Comparison of ENCODE assay signal across 9 cellular contexts in genomic region chr6:43129434-43130194, GRCh38. TPM values are rescaled to one million over a fixed set of nuclear protein-coding genes. Genes with fewer than 3 reads are reported as not detected.
DNase-seq lines count a peak whose midpoint lies in the region; ATAC-seq and TF ChIP-seq lines count a peak whose summit lies in the region.
"Had no signal": no experiment of that assay in that cellular context is flagged by ENCODE, and none has a peak within 500 bp of the region (broad histone marks: within the 10 kb centered on the region; RNA-seq: fewer than 3 reads in every experiment).

No MANE protein-coding gene starts in this region.

- H4K20me1 ChIP-seq in Loucy (ENCODE audit: insufficient read depth, low read length, poor library complexity, severe bottlenecking) = no peaks in the 10 kb centered on the region

- H3K27ac ChIP-seq in left lung = no peak overlapping the region
- H3K27ac ChIP-seq: SK-N-MC had no signal

- no peaks in the 10 kb centered on the region for H3K9me2 ChIP-seq in Loucy (replicated peaks; ENCODE audit: low read depth, low read length)

- H3K79me2 ChIP-seq in Loucy (ENCODE audit: insufficient read depth, low read length) = peaks cover 22% of the 10 kb centered on the region; the same call in 1 of the 2 replicates

- no peak overlapping the region for H2AFZ ChIP-seq in Loucy (ENCODE audit: low read length)

- DNase-seq in ELR (ENCODE audit: low read depth) = peak; percentile 73
- no peak for DNase-seq in astrocyte of the spinal cord (ENCODE audit: low read depth, low spot score)
- no peak for DNase-seq in left lung
- DNase-seq in cortex of kidney (lab: John Stamatoyannopoulos, UW) = no peak
- DNase-seq in SK-N-DZ (ENCODE audit: low spot score) = no peak
- DNase-seq in activated naive CD4-positive, alpha-beta T cell treated with anti-CD3 and anti-CD28 coated beads, Interleukin-2, amount 50 U/mL, for 16 hours = no peak

- H3K9ac ChIP-seq in Loucy (ENCODE audit: low read depth, low read length, poor library complexity, severe bottlenecking) = no peak overlapping the region

- ATAC-seq in left lung (peak; percentile 76), HG03432 (IDR thresholded peaks at IDR 0.05; ENCODE audit: unreplicated experiment) (no peak)

- H3K4me1 ChIP-seq in Loucy (ENCODE audit: insufficient read depth, low read length, poor library complexity, severe bottlenecking) (no peaks in the 10 kb centered on the region), left lung (peaks cover 9 to 16% of the 10 kb centered on the region in 2 donors)

- H3K4me2 ChIP-seq in Loucy (ENCODE audit: low read depth, low read length, poor library complexity, severe bottlenecking) = no peak overlapping the region

- H3K36me3 ChIP-seq in Loucy (ENCODE audit: insufficient read depth, low read length) (peaks cover 21% of the 10 kb centered on the region; the same call in 1 of the 2 replicates), left lung (no peaks in the 10 kb centered on the region)

- intact Hi-C loops in left lung (cut with DNase I) = loop anchor here in 1 of 2 donors (10.0 kb wide), 1 partner anchor 55 kb away; the partner anchor contains the start of gene PTK7

- no peaks in the 10 kb centered on the region for H3F3A ChIP-seq in Loucy (ENCODE audit: low read depth)

- in situ Hi-C loops in astrocyte of the spinal cord (cut with HindIII; ENCODE audit: low sequenced_read_pairs) = no loop called here

- TF ChIP-seq CTCF in Loucy (conservative IDR thresholded peaks at IDR 0.05; ENCODE audit: low read length) (peak; percentile 59), astrocyte of the spinal cord (IDR thresholded peaks at IDR 0.05; ENCODE audit: low read depth, low read length) (peak; percentile 84), left lung (IDR thresholded peaks at IDR 0.05) (peak; percentile 28 to 29)

- no peaks in the 10 kb centered on the region for H3K9me3 ChIP-seq in Loucy (ENCODE audit: insufficient read depth, low read depth, low read length)
- H3K9me3 ChIP-seq in left lung = no peaks in the 10 kb centered on the region

- H3K4me3 ChIP-seq in Loucy (ENCODE audit: low read length, poor library complexity, severe bottlenecking) (no peak overlapping the region), astrocyte of the spinal cord (ENCODE audit: low read depth, low read length) (no peak overlapping the region), left lung (no peak overlapping the region)
- H3K4me3 ChIP-seq: SK-N-MC had no signal

- no peaks in the 10 kb centered on the region for H3K27me3 ChIP-seq in Loucy (ENCODE audit: insufficient read depth, low read length, poor library complexity, severe bottlenecking)
- H3K27me3 ChIP-seq in left lung = no peaks in the 10 kb centered on the region

RNA-seq across cellular contexts. Expression of gene SRF, which starts 41.5 kb away (rescaled TPM):
- total RNA-seq in left lung = 10 to 100 TPM; 31.8 to 36.3 TPM
- polyA plus RNA-seq in SK-N-DZ (2014; cell fraction: cytosol; rRNA removed) = 16.7 and 20.2 TPM in 2 replicates
- 21.8 and 22.7 TPM in 2 replicates for polyA plus RNA-seq in SK-N-DZ (2014; cell fraction: nucleus; rRNA removed)

RNA-seq across cellular contexts. Expression of gene CUL9, which starts 52.4 kb away (rescaled TPM):
- total RNA-seq in left lung = 10 to 100 TPM; 36.1 to 37.3 TPM
- polyA plus RNA-seq in SK-N-DZ (2014; cell fraction: cytosol; rRNA removed) = 21.3 and 21.6 TPM in 2 replicates
- 224 and 250 TPM in 2 replicates for polyA plus RNA-seq in SK-N-DZ (2014; cell fraction: nucleus; rRNA removed)

RNA-seq across cellular contexts. Expression of gene PTK7, which starts 53.5 kb away (rescaled TPM):
- 100 to 1,000 TPM in 1 of 2 donors, 10 to 100 TPM in 1; 89.2 to 179 TPM for total RNA-seq in left lung
- 85.2 and 100 TPM in 2 replicates for polyA plus RNA-seq in SK-N-DZ (2014; cell fraction: cytosol; rRNA removed)
- polyA plus RNA-seq in SK-N-DZ (2014; cell fraction: nucleus; rRNA removed) = 142 and 157 TPM in 2 replicates

Comparison
In these comparisons a context has a peak if more than half of its experiments do, and no peak if none do; other contexts are left out.
1. CTCF ChIP-seq: peak in every context shown above with its lines; median percentile 84 in astrocyte of the spinal cord; 59 in Loucy; 28 in left lung.